In genomic region chr3:192409203-192409837, GRCh38 we compare ENCODE assay signal across 9 cellular contexts.
DNase-seq lines count a peak whose midpoint lies in the region; TF ChIP-seq lines count a peak whose summit lies in the region.
"Had no signal": no experiment of that assay in that cellular context is flagged by ENCODE, and none has a peak within 500 bp of the region (broad histone marks: within the 10 kb centered on the region; RNA-seq: fewer than 3 reads in every experiment).

No MANE protein-coding gene starts in this region.

- H3T11ph ChIP-seq in H9 (ENCODE audit: low read length), result no peak overlapping the region

- no peak overlapping the region for H3K4ac ChIP-seq in H9 (ENCODE audit: low read depth, low read length)

- TF ChIP-seq EP300 in SK-N-SH (IDR thresholded peaks at IDR 0.05; ENCODE audit: borderline replicate concordance in 1 of 2, low read depth in 1 of 2, low read length in 1 of 2), result no peak

- no peak overlapping the region for H2BK12ac ChIP-seq in H9 (ENCODE audit: insufficient read length, low read depth, low read length)

- no peak for TF ChIP-seq RAD21 in SK-N-SH (IDR thresholded peaks at IDR 0.05; ENCODE audit: low read length)

- H3K4me1 ChIP-seq in H9 (ENCODE audit: insufficient read depth, low read length), result peaks cover 5% of the 10 kb centered on the region; the same call in 1 of the 2 replicates
- H3K4me1 ChIP-seq in SK-N-SH (ENCODE audit: control insufficient read depth in 1 of 2, insufficient read depth in 2 of 2, low read depth in 1 of 2, low read length in 1 of 2), result no peaks in the 10 kb centered on the region
- H3K4me1 ChIP-seq in cardiac muscle cell (ENCODE audit: low read depth), result no peaks in the 10 kb centered on the region

- no peak overlapping the region for H3K56ac ChIP-seq in H9 (ENCODE audit: insufficient read length, low read depth, low read length)

- no peak overlapping the region for H2BK120ac ChIP-seq in H9 (ENCODE audit: low read depth, low read length, poor library complexity, severe bottlenecking)

- no peaks in the 10 kb centered on the region for H3K9me2 ChIP-seq in SK-N-SH

- no peak overlapping the region for H2AK5ac ChIP-seq in H9 (ENCODE audit: insufficient read length, low read length)

- POLR2A ChIA-PET in SK-N-SH (lab: Yijun Ruan, JAX), result no interaction called here

- no peak overlapping the region for H2BK20ac ChIP-seq in H9 (ENCODE audit: low read depth, low read length, poor library complexity, severe bottlenecking)

- H4K8ac ChIP-seq in H9 (replicated peaks; ENCODE audit: insufficient read length, low read depth, low read length), result no peak overlapping the region

- H3K4me2 ChIP-seq in H9 (ENCODE audit: insufficient read depth, insufficient read length, low read length), result peak overlapping the region; percentile 99
- peak overlapping the region; percentile 57; the same call in 1 of the 2 replicates for H3K4me2 ChIP-seq in SK-N-SH

- H3K27ac ChIP-seq in H9 (ENCODE audit: insufficient read length, low read depth, low read length) (no peak overlapping the region), SK-N-SH (ENCODE audit: low read depth in 2 of 2, low read length in 1 of 2) (no peak overlapping the region), cardiac muscle cell (no peak overlapping the region)

- peaks cover 23 to 25% of the 10 kb centered on the region in 2 experiments for H3K4me1 Mint-ChIP-seq in H9
- H3K4me1 Mint-ChIP-seq in T-helper 2 cell treated with Interferon-gamma antibody and Interleukin-4, amounts not matched to agents 5 μg/mL and 100 μg/mL, for 36 hours (ENCODE audit: low read depth), result peaks cover 2% of the 10 kb centered on the region

- no peak overlapping the region for H2BK5ac ChIP-seq in H9 (ENCODE audit: insufficient read length, low read length)

- peak overlapping the region; percentile 74 for H3K14ac ChIP-seq in H9 (ENCODE audit: insufficient read depth, low read length)

- CTCF ChIA-PET in SK-N-SH (lab: Yijun Ruan, JAX), result interaction anchor here (2.4 kb wide), 1 partner anchor 35 kb away, joined by 6 read pairs; no protein-coding TSS in a partner anchor

- H3K9ac ChIP-seq in H9 (ENCODE audit: extremely low read depth, insufficient read length, low read length) (peak overlapping the region; percentile 34), SK-N-SH (no peak overlapping the region)

- TF ChIP-seq CTCF in H9 (conservative IDR thresholded peaks at IDR 0.05), result no peak
- TF ChIP-seq CTCF in SK-N-SH (IDR thresholded peaks at IDR 0.05), result no peak
- no peak for TF ChIP-seq CTCF in cardiac muscle cell (IDR thresholded peaks at IDR 0.05; ENCODE audit: low read depth, low read length)
- peak; percentile 2 for TF ChIP-seq CTCF in retinal pigment epithelial cell (conservative IDR thresholded peaks at IDR 0.05; ENCODE audit: low read depth, low read length)

- no peaks in the 10 kb centered on the region; a peak in 1 of 5 replicates for H3K9me3 Mint-ChIP-seq in H9
- no peaks in the 10 kb centered on the region for H3K9me3 Mint-ChIP-seq in T-helper 2 cell treated with Interferon-gamma antibody and Interleukin-4, amounts not matched to agents 5 μg/mL and 100 μg/mL, for 36 hours
- H3K9me3 Mint-ChIP-seq: dendritic cell treated with granulocyte-macrophage colony-stimulating factor and Interleukin-4, amounts not matched to agents 40 ng/mL and 50 ng/mL, for 4 days had no signal

- H3K23ac ChIP-seq in H9 (ENCODE audit: insufficient read length, low read depth, low read length), result no peak overlapping the region

- H3K18ac ChIP-seq in H9 (ENCODE audit: insufficient read length, low read depth, low read length), result peak overlapping the region; percentile 90

- H3K23me2 ChIP-seq in H9 (ENCODE audit: insufficient read length, low read depth, low read length, poor library complexity, severe bottlenecking), result peaks cover 21% of the 10 kb centered on the region

- DNase-seq in EL (peak; percentile 23), H9 (peak; percentile 76), SK-N-SH (peak; percentile 26), cardiac muscle cell (ENCODE audit: low read depth in 1 of 2, low spot score in 1 of 2) (peak; percentile 44 to 52), retinal pigment epithelial cell (ENCODE audit: low read depth) (no peak), superior temporal gyrus (ENCODE audit: extremely low spot score) (no peak)
- no peak for DNase-seq in stimulated activated CD4-positive, alpha-beta T cell treated with anti-CD3 and anti-CD28 coated beads, Interleukin-2, amount 100 ng/mL, for 24 hours
- DNase-seq in T-helper 2 cell treated with Interferon-gamma antibody and Interleukin-4, amounts not matched to agents 5 μg/mL and 100 μg/mL, for 36 hours (ENCODE audit: low spot score), result no peak

- H3K36me3 Mint-ChIP-seq in H9 (ENCODE audit: insufficient read depth in 1 of 3, low read depth in 3 of 3), result peaks cover 0 to 1% (median 0%) of the 10 kb centered on the region in 3 experiments; a peak in 3 of 7 replicates
- no peaks in the 10 kb centered on the region for H3K36me3 Mint-ChIP-seq in T-helper 2 cell treated with Interferon-gamma antibody and Interleukin-4, amounts not matched to agents 5 μg/mL and 100 μg/mL, for 36 hours (ENCODE audit: low read depth)

- H4K91ac ChIP-seq in H9 (ENCODE audit: insufficient read length, low read depth, low read length), result no peak overlapping the region

- H2AFZ ChIP-seq in H9 (ENCODE audit: low read length), result no peak overlapping the region
- no peak overlapping the region for H2AFZ ChIP-seq in SK-N-SH (ENCODE audit: low read depth)

- no peak overlapping the region for H4K5ac ChIP-seq in H9 (ENCODE audit: insufficient read length, low read depth, low read length)

- H3F3A ChIP-seq in SK-N-SH (replicated peaks; ENCODE audit: insufficient read depth), result no peaks in the 10 kb centered on the region

- WGBS in H9 (ENCODE audit: extremely low coverage, insufficient read length, low lambda C conversion rate), result no CpG with 5 or more reads among the region's 60 CpGs
- 0% methylated on average over 6 of the region's 60 CpGs for WGBS in SK-N-SH (ENCODE audit: low lambda C conversion rate)

- peak overlapping the region; percentile 77 to 95 for H3K4me3 Mint-ChIP-seq in H9
- no peak overlapping the region for H3K4me3 Mint-ChIP-seq in T-helper 2 cell treated with Interferon-gamma antibody and Interleukin-4, amounts not matched to agents 5 μg/mL and 100 μg/mL, for 36 hours
- H3K4me3 Mint-ChIP-seq: dendritic cell treated with granulocyte-macrophage colony-stimulating factor and Interleukin-4, amounts not matched to agents 40 ng/mL and 50 ng/mL, for 4 days had no signal

- no peak overlapping the region for H3K27ac Mint-ChIP-seq in H9
- H3K27ac Mint-ChIP-seq in T-helper 2 cell treated with Interferon-gamma antibody and Interleukin-4, amounts not matched to agents 5 μg/mL and 100 μg/mL, for 36 hours, result no peak overlapping the region
- H3K27ac Mint-ChIP-seq: dendritic cell treated with granulocyte-macrophage colony-stimulating factor and Interleukin-4, amounts not matched to agents 40 ng/mL and 50 ng/mL, for 4 days had no signal

- H3K27me3 Mint-ChIP-seq in H9 (ENCODE audit: low read depth), result peaks cover 66% of the 10 kb centered on the region
- H3K27me3 Mint-ChIP-seq in T-helper 2 cell treated with Interferon-gamma antibody and Interleukin-4, amounts not matched to agents 5 μg/mL and 100 μg/mL, for 36 hours (ENCODE audit: low read depth), result peaks cover 62% of the 10 kb centered on the region

- H4K20me1 ChIP-seq in H9 (ENCODE audit: control insufficient read depth, insufficient read depth, insufficient read length), result no peaks in the 10 kb centered on the region
- H4K20me1 ChIP-seq in SK-N-SH (ENCODE audit: insufficient read depth), result no peaks in the 10 kb centered on the region

- no peak overlapping the region for H2BK15ac ChIP-seq in H9 (ENCODE audit: low read depth, low read length)

- no peaks in the 10 kb centered on the region for H3K79me2 ChIP-seq in H9 (ENCODE audit: insufficient read depth, low read length)
- no peaks in the 10 kb centered on the region for H3K79me2 ChIP-seq in SK-N-SH (ENCODE audit: insufficient read depth)

- peaks cover 14% of the 10 kb centered on the region; the same call in 1 of the 2 replicates for H3K27me3 ChIP-seq in H9 (ENCODE audit: insufficient read depth, low read length)
- H3K27me3 ChIP-seq in SK-N-SH (ENCODE audit: insufficient read depth), result peaks cover 36% of the 10 kb centered on the region
- peaks cover 59% of the 10 kb centered on the region for H3K27me3 ChIP-seq in cardiac muscle cell

- H3K4me3 ChIP-seq in SK-N-SH (ENCODE audit: low read depth in 2 of 2, low read length in 1 of 2), result peak overlapping the region in 1 of 2 experiments; percentile 17; a peak in 2 of 4 replicates
- H3K4me3 ChIP-seq in cardiac muscle cell, result peak overlapping the region; percentile 55
- peak overlapping the region; percentile 65 for H3K4me3 ChIP-seq in retinal pigment epithelial cell (ENCODE audit: low read length)

- no peaks in the 10 kb centered on the region for H3K79me1 ChIP-seq in H9 (ENCODE audit: insufficient read depth, low read depth, low read length, poor library complexity, severe bottlenecking)

- H3K36me3 ChIP-seq in SK-N-SH (replicated peaks in 1 of 2; ENCODE audit: control insufficient read depth in 1 of 2, insufficient read depth in 2 of 2, low read length in 1 of 2) (no peaks in the 10 kb centered on the region), cardiac muscle cell (no peaks in the 10 kb centered on the region)

- H3K9me3 ChIP-seq in H9 (ENCODE audit: control insufficient read depth, low read depth, low read length), result no peaks in the 10 kb centered on the region
- no peaks in the 10 kb centered on the region; the same call in 1 of the 2 replicates for H3K9me3 ChIP-seq in SK-N-SH
- no peaks in the 10 kb centered on the region for H3K9me3 ChIP-seq in cardiac muscle cell (ENCODE audit: low read depth)

TF ChIP-seq in SK-N-SH, 30 proteins besides CTCF, POLR2A, EP300 and RAD21 (continues in another document):
- TF ChIP-seq EZH2phosphoT487 (IDR thresholded peaks at IDR 0.05; ENCODE audit: borderline replicate concordance, low read depth), result no peak
- TF ChIP-seq GATA2 (CRISPR knock-in tag; IDR thresholded peaks at IDR 0.05), result no peak
- no peak for TF ChIP-seq ELF1 (IDR thresholded peaks at IDR 0.05)
- TF ChIP-seq USF1 (IDR thresholded peaks at IDR 0.05; ENCODE audit: borderline replicate concordance, low read depth), result no peak
- TF ChIP-seq USF2 (IDR thresholded peaks at IDR 0.05; ENCODE audit: borderline replicate concordance, low read depth, low read length), result no peak

Comparison
In these comparisons a context has a peak if more than half of its experiments do, and no peak if none do; other contexts are left out.
1. DNase-seq: peak in EL (single experiment), H9 (single experiment), SK-N-SH (single experiment) and cardiac muscle cell (2 of 2); none in retinal pigment epithelial cell (single experiment), stimulated activated CD4-positive, alpha-beta T cell treated with anti-CD3 and anti-CD28 coated beads, Interleukin-2, amount 100 ng/mL, for 24 hours (0 of 2), superior temporal gyrus (single experiment) and T-helper 2 cell treated with Interferon-gamma antibody and Interleukin-4, amounts not matched to agents 5 μg/mL and 100 μg/mL, for 36 hours (single experiment).